25 cellular contexts compared by ENCODE assay signal in the genomic region with DNA sequence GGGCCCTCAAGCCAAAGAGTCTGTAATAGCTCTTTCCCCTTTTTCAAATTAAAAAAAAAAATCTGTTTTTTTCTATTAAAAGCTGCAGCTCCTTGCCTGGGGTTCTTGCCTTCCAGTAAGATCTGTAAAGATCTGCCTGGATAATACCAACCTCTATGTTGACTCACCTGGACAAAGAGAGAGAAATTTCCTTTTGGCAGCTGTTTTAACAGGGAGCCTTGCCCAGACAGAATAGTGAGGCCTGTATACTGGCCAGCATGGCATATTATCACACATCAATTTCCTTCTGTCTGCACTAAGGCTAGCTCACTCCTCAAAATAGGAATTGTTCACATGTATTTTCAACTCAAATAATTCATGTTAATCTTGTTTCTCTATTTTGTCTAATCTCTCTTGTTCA.
DNase-seq lines count a peak whose midpoint lies in the region; ATAC-seq, FAIRE-seq and TF ChIP-seq lines count a peak whose summit lies in the region.
"Had no signal": no experiment of that assay in that cellular context is flagged by ENCODE, and none has a peak within 500 bp of the region (broad histone marks: within the 10 kb centered on the region; RNA-seq: fewer than 3 reads in every experiment).

No MANE protein-coding gene starts in this region.

- no peak overlapping the region for H3K9ac ChIP-seq in HepG2 (ENCODE audit: insufficient read depth, low read depth, low read length)
- H3K9ac ChIP-seq in colonic mucosa (ENCODE audit: low read depth in 2 of 2, low read length in 2 of 2): no peak overlapping the region
- H3K9ac ChIP-seq: BLaER1 had no signal

- no peak for TF ChIP-seq POLR2A in right lobe of liver (IDR thresholded peaks at IDR 0.05)
- TF ChIP-seq POLR2A in HepG2 (IDR thresholded peaks at IDR 0.05; ENCODE audit: insufficient read depth in 1 of 2, low read depth in 2 of 2, low read length in 2 of 2): no peak

- H3K27ac Mint-ChIP-seq in activated CD4-positive, alpha-beta memory T cell treated with anti-CD3 and anti-CD28 coated beads for 36 hours: no peak overlapping the region
- no peak overlapping the region for H3K27ac Mint-ChIP-seq in T-helper 2 cell treated with Interferon-gamma antibody and Interleukin-4, amounts not matched to agents 5 μg/mL and 100 μg/mL, for 36 hours
- H3K27ac Mint-ChIP-seq: activated B cell treated with CpG ODN at 0.5 μM for 24 hours; activated CD4-positive, alpha-beta memory T cell treated with anti-CD3 and anti-CD28 coated beads, Interleukin-2, amount 10 ng/mL, durations not matched to agents 7 days and 5 days; mesothelial cell of epicardium; nephron progenitor cell; stimulated activated memory B cell treated with anti-CD40 and anti-IgM and Interleukin-4, amounts not matched to agents 10 μg/mL and 1 μg/mL and 100 μg/mL, for 72 hours had no signal

- H3K36me3 ChIP-seq in right lobe of liver (no peaks in the 10 kb centered on the region), HepG2 (replicated peaks in 1 of 2; ENCODE audit: control insufficient read depth in 1 of 2, insufficient read depth in 2 of 2, low read length in 2 of 2) (no peaks in the 10 kb centered on the region), colonic mucosa (no peaks in the 10 kb centered on the region)
- H3K36me3 ChIP-seq: adrenal gland, BLaER1, esophagus squamous epithelium, Peyer's patch had no signal

- DNase-seq in right lobe of liver (no peak), HepG2 (ENCODE audit: low spot score) (no peak), NCI-H69 (lab: John Stamatoyannopoulos, UW) (peak; percentile 95), colonic mucosa (peak; percentile 24), NCI-H526 (lab: John Stamatoyannopoulos, UW) (no peak), GM10266 (ENCODE audit: extremely low spot score) (no peak)
- no peak for DNase-seq in activated CD4-positive, alpha-beta memory T cell treated with anti-CD3 and anti-CD28 coated beads for 36 hours
- no peak for DNase-seq in T-helper 2 cell treated with Interferon-gamma antibody and Interleukin-4, amounts not matched to agents 5 μg/mL and 100 μg/mL, for 36 hours (ENCODE audit: low spot score)
- DNase-seq: activated B cell treated with CpG ODN at 0.5 μM for 24 hours; activated CD4-positive, alpha-beta memory T cell treated with anti-CD3 and anti-CD28 coated beads, Interleukin-2, amount 10 ng/mL, durations not matched to agents 7 days and 5 days; activated gamma-delta T cell; activated T-cell treated with anti-CD3 and anti-CD28 coated beads for 4 hours; adrenal gland; effector CD8-positive, alpha-beta T cell; esophagus squamous epithelium; glutamatergic neuron; left cardiac atrium; NCI-H1694 treated with DMSO at 0.1 percent for 48 hours; NCI-H82; nephron progenitor cell; Peyer's patch had no signal

- no TSS peak for BruUV-seq in HepG2 (replicated peaks; lab: Mats Ljungman, UMichigan)

- H3K27me3 Mint-ChIP-seq in activated CD4-positive, alpha-beta memory T cell treated with anti-CD3 and anti-CD28 coated beads for 36 hours: no peaks in the 10 kb centered on the region
- no peaks in the 10 kb centered on the region for H3K27me3 Mint-ChIP-seq in T-helper 2 cell treated with Interferon-gamma antibody and Interleukin-4, amounts not matched to agents 5 μg/mL and 100 μg/mL, for 36 hours (ENCODE audit: low read depth)
- H3K27me3 Mint-ChIP-seq: activated B cell treated with CpG ODN at 0.5 μM for 24 hours; activated CD4-positive, alpha-beta memory T cell treated with anti-CD3 and anti-CD28 coated beads, Interleukin-2, amount 10 ng/mL, durations not matched to agents 7 days and 5 days; stimulated activated memory B cell treated with anti-CD40 and anti-IgM and Interleukin-4, amounts not matched to agents 10 μg/mL and 1 μg/mL and 100 μg/mL, for 72 hours had no signal

- no peak for FAIRE-seq in HepG2 (lab: Jason Lieb, UNC)
- FAIRE-seq: G401.6 had no signal

- no peak for TF ChIP-seq RAD21 in HepG2 (CRISPR knock-in tag; IDR thresholded peaks at IDR 0.05)

- H3K4me1 Mint-ChIP-seq in activated CD4-positive, alpha-beta memory T cell treated with anti-CD3 and anti-CD28 coated beads for 36 hours (ENCODE audit: low read depth): no peaks in the 10 kb centered on the region
- H3K4me1 Mint-ChIP-seq in T-helper 2 cell treated with Interferon-gamma antibody and Interleukin-4, amounts not matched to agents 5 μg/mL and 100 μg/mL, for 36 hours (ENCODE audit: low read depth): no peaks in the 10 kb centered on the region
- H3K4me1 Mint-ChIP-seq: activated B cell treated with CpG ODN at 0.5 μM for 24 hours; activated CD4-positive, alpha-beta memory T cell treated with anti-CD3 and anti-CD28 coated beads, Interleukin-2, amount 10 ng/mL, durations not matched to agents 7 days and 5 days; mesothelial cell of epicardium; stimulated activated memory B cell treated with anti-CD40 and anti-IgM and Interleukin-4, amounts not matched to agents 10 μg/mL and 1 μg/mL and 100 μg/mL, for 72 hours had no signal

- H3K27me3 ChIP-seq in right lobe of liver (no peaks in the 10 kb centered on the region), HepG2 (ENCODE audit: control insufficient read depth in 1 of 2, insufficient read depth in 2 of 2, low read length in 2 of 2) (no peaks in the 10 kb centered on the region), colonic mucosa (no peaks in the 10 kb centered on the region)
- H3K27me3 ChIP-seq: adrenal gland, BLaER1, esophagus squamous epithelium, Peyer's patch had no signal

- H3K9me3 Mint-ChIP-seq in activated CD4-positive, alpha-beta memory T cell treated with anti-CD3 and anti-CD28 coated beads for 36 hours: no peaks in the 10 kb centered on the region
- H3K9me3 Mint-ChIP-seq in T-helper 2 cell treated with Interferon-gamma antibody and Interleukin-4, amounts not matched to agents 5 μg/mL and 100 μg/mL, for 36 hours: no peaks in the 10 kb centered on the region
- H3K9me3 Mint-ChIP-seq: activated B cell treated with CpG ODN at 0.5 μM for 24 hours; activated CD4-positive, alpha-beta memory T cell treated with anti-CD3 and anti-CD28 coated beads, Interleukin-2, amount 10 ng/mL, durations not matched to agents 7 days and 5 days; mesothelial cell of epicardium; nephron progenitor cell; stimulated activated memory B cell treated with anti-CD40 and anti-IgM and Interleukin-4, amounts not matched to agents 10 μg/mL and 1 μg/mL and 100 μg/mL, for 72 hours had no signal

- POLR2A ChIA-PET in HepG2 (lab: Yijun Ruan, JAX): no interaction called here
- POLR2A ChIA-PET in activated CD4-positive, alpha-beta memory T cell treated with anti-CD3 and anti-CD28 coated beads for 36 hours (lab: Charles Lee): no interaction called here

- no peaks in the 10 kb centered on the region for H3K9me3 ChIP-seq in right lobe of liver
- H3K9me3 ChIP-seq in HepG2 (ENCODE audit: low read length): peaks cover 1% of the 10 kb centered on the region; the same call in 1 of the 2 replicates
- H3K9me3 ChIP-seq in colonic mucosa: no peaks in the 10 kb centered on the region
- H3K9me3 ChIP-seq: adrenal gland, BLaER1, esophagus squamous epithelium, Peyer's patch had no signal

- in situ Hi-C loops in HepG2 (cut with HindIII; ENCODE audit: extremely low pct_ligation_motif_present, low pct_unique_long_range_greater_than_20kb): no loop called here

- TF ChIP-seq EP300 in HepG2 (IDR thresholded peaks at IDR 0.05; ENCODE audit: low read depth in 2 of 2, low read length in 2 of 2): no peak
- TF ChIP-seq EP300 in HepG2 (CRISPR knock-in tag; IDR thresholded peaks at IDR 0.05; ENCODE audit: borderline replicate concordance): no peak

- intact Hi-C loops in right lobe of liver (cut with DNase I): no loop called here
- intact Hi-C loops in HepG2 (cut with micrococcal nuclease; ENCODE audit: unreplicated experiment): no loop called here
- intact Hi-C loops in colonic mucosa (cut with DNase I): no loop called here
- intact Hi-C loops in activated CD4-positive, alpha-beta memory T cell treated with anti-CD3 and anti-CD28 coated beads for 36 hours (cut with micrococcal nuclease): no loop called here

- peak; percentile 29 to 94 (median 66) for ATAC-seq in right lobe of liver
- ATAC-seq in HepG2: no peak
- ATAC-seq: stimulated activated memory B cell treated with anti-CD40 and anti-IgM and Interleukin-4, amounts not matched to agents 10 μg/mL and 1 μg/mL and 100 μg/mL, for 72 hours had no signal

- no peaks in the 10 kb centered on the region for H3K79me2 ChIP-seq in HepG2 (ENCODE audit: insufficient read depth, low read length)

- CTCF ChIA-PET in HepG2 (lab: Yijun Ruan, JAX; ENCODE audit: low intra/inter-chr PET ratio, low total read pairs): no interaction called here
- CTCF ChIA-PET in activated CD4-positive, alpha-beta memory T cell treated with anti-CD3 and anti-CD28 coated beads for 36 hours (lab: Charles Lee): no interaction called here

- H4K20me1 ChIP-seq in HepG2 (ENCODE audit: insufficient read depth, low read length): no peaks in the 10 kb centered on the region
- H4K20me1 ChIP-seq: BLaER1 had no signal

- no peak overlapping the region for H3K4me2 ChIP-seq in HepG2 (ENCODE audit: low read depth, low read length)
- H3K4me2 ChIP-seq: BLaER1 had no signal

- no peak overlapping the region for H3K4me3 Mint-ChIP-seq in activated CD4-positive, alpha-beta memory T cell treated with anti-CD3 and anti-CD28 coated beads for 36 hours
- H3K4me3 Mint-ChIP-seq in T-helper 2 cell treated with Interferon-gamma antibody and Interleukin-4, amounts not matched to agents 5 μg/mL and 100 μg/mL, for 36 hours: no peak overlapping the region
- H3K4me3 Mint-ChIP-seq: activated B cell treated with CpG ODN at 0.5 μM for 24 hours; activated CD4-positive, alpha-beta memory T cell treated with anti-CD3 and anti-CD28 coated beads, Interleukin-2, amount 10 ng/mL, durations not matched to agents 7 days and 5 days; mesothelial cell of epicardium; nephron progenitor cell; stimulated activated memory B cell treated with anti-CD40 and anti-IgM and Interleukin-4, amounts not matched to agents 10 μg/mL and 1 μg/mL and 100 μg/mL, for 72 hours had no signal

- TF ChIP-seq CTCF in right lobe of liver (IDR thresholded peaks at IDR 0.05): no peak
- no peak for TF ChIP-seq CTCF in HepG2 (CRISPR knock-in tag; IDR thresholded peaks at IDR 0.05)
- no peak for TF ChIP-seq CTCF in colonic mucosa (IDR thresholded peaks at IDR 0.05)
- no peak for TF ChIP-seq CTCF in GM10266 (IDR thresholded peaks at IDR 0.05; ENCODE audit: control insufficient read depth, insufficient read depth, low read depth, missing control alignments)

- H3K36me3 Mint-ChIP-seq in activated CD4-positive, alpha-beta memory T cell treated with anti-CD3 and anti-CD28 coated beads for 36 hours: peaks cover 11% of the 10 kb centered on the region
- no peaks in the 10 kb centered on the region for H3K36me3 Mint-ChIP-seq in T-helper 2 cell treated with Interferon-gamma antibody and Interleukin-4, amounts not matched to agents 5 μg/mL and 100 μg/mL, for 36 hours (ENCODE audit: low read depth)

- H3K4me3 ChIP-seq in right lobe of liver (no peak overlapping the region), HepG2 (replicated peaks in 1 of 3; ENCODE audit: insufficient read depth in 1 of 3, low read depth in 2 of 3, low read length in 3 of 3) (no peak overlapping the region), colonic mucosa (no peak overlapping the region)
- H3K4me3 ChIP-seq: adrenal gland, BLaER1, esophagus squamous epithelium, Peyer's patch had no signal

- H3K27ac ChIP-seq in right lobe of liver (no peak overlapping the region), HepG2 (ENCODE audit: extremely low read length, insufficient read depth, low read length) (no peak overlapping the region), colonic mucosa (no peak overlapping the region)
- H3K27ac ChIP-seq: adrenal gland, BLaER1, esophagus squamous epithelium, Peyer's patch had no signal

- H3K4me1 ChIP-seq in right lobe of liver (no peaks in the 10 kb centered on the region), HepG2 (ENCODE audit: insufficient read depth, low read length) (peaks cover 6% of the 10 kb centered on the region), colonic mucosa (no peaks in the 10 kb centered on the region)
- H3K4me1 ChIP-seq: adrenal gland, BLaER1, Peyer's patch had no signal

- H2AFZ ChIP-seq in HepG2 (ENCODE audit: low read length): no peak overlapping the region

Comparison
In these comparisons a context has a peak if more than half of its experiments do, and no peak if none do; other contexts are left out.
1. DNase-seq: peak in NCI-H69 (single experiment) and colonic mucosa (single experiment); none in right lobe of liver (0 of 3), HepG2 (single experiment), NCI-H526 (0 of 2), GM10266 (single experiment), activated CD4-positive, alpha-beta memory T cell treated with anti-CD3 and anti-CD28 coated beads for 36 hours (single experiment) and T-helper 2 cell treated with Interferon-gamma antibody and Interleukin-4, amounts not matched to agents 5 μg/mL and 100 μg/mL, for 36 hours (single experiment).